Comparison of ENCODE assay signal across 8 cellular contexts in the genomic region with DNA sequence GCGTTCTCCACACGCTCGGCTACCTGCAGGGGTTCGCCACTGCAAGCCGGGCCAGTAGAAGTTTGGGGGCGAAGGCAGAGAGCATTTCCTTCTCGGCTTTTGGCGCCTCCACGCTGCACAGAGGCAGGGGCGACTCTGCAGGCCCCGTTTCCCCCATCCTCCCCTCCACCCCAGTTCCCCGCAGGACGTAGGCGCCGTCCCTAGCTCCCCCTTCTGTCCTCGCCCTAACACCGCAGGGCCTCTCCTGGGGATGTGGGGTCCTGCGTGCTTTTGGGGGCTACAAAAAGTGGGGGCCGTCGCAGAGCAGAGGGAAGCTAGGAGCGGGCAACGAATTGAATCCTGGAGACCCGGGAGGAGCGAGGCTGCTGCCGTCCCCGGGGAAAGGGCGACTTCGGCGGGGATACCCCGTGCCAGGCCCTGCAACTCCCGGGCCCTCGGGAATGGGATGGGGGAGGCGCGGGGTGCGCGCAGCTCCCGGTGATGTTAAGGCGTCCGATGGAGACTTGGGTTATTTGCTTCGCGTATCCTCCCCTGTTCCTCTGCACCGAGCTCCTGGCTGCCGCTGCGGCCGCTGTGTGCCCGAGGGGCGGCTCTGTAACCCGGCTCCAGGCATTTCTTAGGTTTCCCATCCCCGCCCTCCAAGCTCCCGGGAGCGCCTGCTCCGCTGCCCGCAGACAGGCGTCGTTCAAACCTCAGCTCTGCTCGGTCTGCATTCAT.
DNase-seq lines count a peak whose midpoint lies in the region; ATAC-seq and TF ChIP-seq lines count a peak whose summit lies in the region.

No MANE protein-coding gene starts in this region.

- DNase-seq in A673 (ENCODE audit: low spot score) (peak; percentile 34), hepatocyte (ENCODE audit: low spot score) (peak; percentile 36), hepatic stellate cell (ENCODE audit: low spot score) (no peak)
- no peak for DNase-seq in T-helper 2 cell treated with Interferon-gamma antibody and Interleukin-4, amounts not matched to agents 5 μg/mL and 100 μg/mL, for 36 hours (ENCODE audit: low spot score)
- DNase-seq in stimulated activated CD4-positive, alpha-beta T cell treated with anti-CD3 and anti-CD28 coated beads, Interleukin-2, amount 100 ng/mL, for 48 hours, result no peak
- DNase-seq in activated naive CD4-positive, alpha-beta T cell treated with anti-CD3 and anti-CD28 coated beads, Interleukin-2, amount 50 U/mL, for 16 hours, result no peak

- peak overlapping the region; percentile 24 for H3K4me3 Mint-ChIP-seq in T-helper 2 cell treated with Interferon-gamma antibody and Interleukin-4, amounts not matched to agents 5 μg/mL and 100 μg/mL, for 36 hours

- no peaks in the 10 kb centered on the region for H3K9me3 ChIP-seq in A673 (ENCODE audit: low read depth, low read length, poor library complexity, severe bottlenecking)
- H3K9me3 ChIP-seq in hepatocyte (ENCODE audit: low read depth), result no peaks in the 10 kb centered on the region
- no peaks in the 10 kb centered on the region for H3K9me3 ChIP-seq in skeletal muscle satellite cell (replicated peaks; ENCODE audit: low read length)

- H3K4me1 Mint-ChIP-seq in T-helper 2 cell treated with Interferon-gamma antibody and Interleukin-4, amounts not matched to agents 5 μg/mL and 100 μg/mL, for 36 hours (ENCODE audit: low read depth), result no peaks in the 10 kb centered on the region

- peak overlapping the region; percentile 99 for H3K4me2 ChIP-seq in hepatocyte
- peak overlapping the region; percentile 91 for H3K4me2 ChIP-seq in skeletal muscle satellite cell (ENCODE audit: low read length)

- H2AFZ ChIP-seq in hepatocyte, result peak overlapping the region; percentile 70

- peak; percentile 20 for ATAC-seq in GM21360 (IDR thresholded peaks at IDR 0.05; ENCODE audit: unreplicated experiment)

- H3K36me3 Mint-ChIP-seq in T-helper 2 cell treated with Interferon-gamma antibody and Interleukin-4, amounts not matched to agents 5 μg/mL and 100 μg/mL, for 36 hours (ENCODE audit: low read depth), result no peaks in the 10 kb centered on the region

- H4K20me1 ChIP-seq in hepatocyte (ENCODE audit: insufficient read depth, poor library complexity, severe bottlenecking), result no peaks in the 10 kb centered on the region

- no peaks in the 10 kb centered on the region for H3K9me3 Mint-ChIP-seq in T-helper 2 cell treated with Interferon-gamma antibody and Interleukin-4, amounts not matched to agents 5 μg/mL and 100 μg/mL, for 36 hours

- POLR2A ChIA-PET in A673 (lab: Charles Lee; ENCODE audit: low non-redundant PET), result no interaction called here

- H3K79me2 ChIP-seq in hepatocyte, result no peaks in the 10 kb centered on the region

- BruUV-seq in A673 (replicated peaks; lab: Mats Ljungman, UMichigan), result no TSS peak

- peaks cover 8% of the 10 kb centered on the region for H3K4me1 ChIP-seq in A673 (ENCODE audit: insufficient read depth, low read length, poor library complexity, severe bottlenecking)
- H3K4me1 ChIP-seq in hepatocyte (ENCODE audit: insufficient read depth), result no peaks in the 10 kb centered on the region
- H3K4me1 ChIP-seq in skeletal muscle satellite cell (ENCODE audit: control insufficient read depth, insufficient read depth, low read length), result no peaks in the 10 kb centered on the region

- intact Hi-C loops in A673 (cut with micrococcal nuclease; ENCODE audit: unreplicated experiment), result loop anchor here (10.0 kb wide), 1 partner anchor 437 kb away; no protein-coding TSS in a partner anchor

- H3K27ac ChIP-seq in A673 (ENCODE audit: low read depth, low read length, poor library complexity, severe bottlenecking), result no peak overlapping the region
- no peak overlapping the region for H3K27ac ChIP-seq in hepatocyte

- peaks cover 69% of the 10 kb centered on the region for H3K27me3 Mint-ChIP-seq in T-helper 2 cell treated with Interferon-gamma antibody and Interleukin-4, amounts not matched to agents 5 μg/mL and 100 μg/mL, for 36 hours (ENCODE audit: low read depth)

- H3K36me3 ChIP-seq in A673 (ENCODE audit: insufficient read depth, low read length, poor library complexity, severe bottlenecking), result no peaks in the 10 kb centered on the region
- no peaks in the 10 kb centered on the region for H3K36me3 ChIP-seq in hepatocyte (replicated peaks; ENCODE audit: insufficient read depth, low read depth)
- H3K36me3 ChIP-seq in skeletal muscle satellite cell (ENCODE audit: insufficient read depth, low read length), result no peaks in the 10 kb centered on the region

- 1% methylated on average over 45 of the region's 56 CpGs for WGBS in hepatocyte (ENCODE audit: low lambda C conversion rate, missing lambda C conversion rate)

- CTCF ChIA-PET in A673 (lab: Charles Lee), result interaction anchor here (0.6 kb wide), 1 partner anchor 11 kb away, joined by 4 read pairs; no protein-coding TSS in a partner anchor

- peak overlapping the region; percentile 25 for H3K9ac ChIP-seq in skeletal muscle satellite cell (ENCODE audit: low read depth, low read length)

- H3K4me3 ChIP-seq in A673 (ENCODE audit: low read depth, low read length, poor library complexity, severe bottlenecking) (peak overlapping the region; percentile 51), hepatocyte (peak overlapping the region; percentile 58), skeletal muscle satellite cell (ENCODE audit: low read length) (peak overlapping the region; percentile 70)

- peak; percentile 26; the same call in 1 of the 2 replicates for TF ChIP-seq CTCF in A673 (conservative IDR thresholded peaks at IDR 0.05; ENCODE audit: low read depth, low read length)
- peak; percentile 15 for TF ChIP-seq CTCF in hepatocyte (IDR thresholded peaks at IDR 0.05; ENCODE audit: poor library complexity)

- H3K27ac Mint-ChIP-seq in T-helper 2 cell treated with Interferon-gamma antibody and Interleukin-4, amounts not matched to agents 5 μg/mL and 100 μg/mL, for 36 hours, result no peak overlapping the region

- H3K27me3 ChIP-seq in A673 (replicated peaks; ENCODE audit: insufficient read depth, low read depth, low read length, poor library complexity) (peaks cover 74% of the 10 kb centered on the region), hepatocyte (peaks cover 89% of the 10 kb centered on the region), skeletal muscle satellite cell (ENCODE audit: control insufficient read depth, insufficient read depth, low read length) (peaks cover 82% of the 10 kb centered on the region)

- H3K9me2 ChIP-seq in hepatocyte (replicated peaks; ENCODE audit: insufficient read depth), result no peaks in the 10 kb centered on the region

Comparison
In these comparisons a context has a peak if more than half of its experiments do, and no peak if none do; other contexts are left out.
1. DNase-seq: peak in A673 (single experiment) and hepatocyte (single experiment); none in T-helper 2 cell treated with Interferon-gamma antibody and Interleukin-4, amounts not matched to agents 5 μg/mL and 100 μg/mL, for 36 hours (single experiment), hepatic stellate cell (single experiment), stimulated activated CD4-positive, alpha-beta T cell treated with anti-CD3 and anti-CD28 coated beads, Interleukin-2, amount 100 ng/mL, for 48 hours (0 of 2) and activated naive CD4-positive, alpha-beta T cell treated with anti-CD3 and anti-CD28 coated beads, Interleukin-2, amount 50 U/mL, for 16 hours (single experiment).
2. Peak in every context shown above with its lines, with median percentiles within 50 percentile points of each other: H3K4me3 ChIP-seq.